In the genomic region with DNA sequence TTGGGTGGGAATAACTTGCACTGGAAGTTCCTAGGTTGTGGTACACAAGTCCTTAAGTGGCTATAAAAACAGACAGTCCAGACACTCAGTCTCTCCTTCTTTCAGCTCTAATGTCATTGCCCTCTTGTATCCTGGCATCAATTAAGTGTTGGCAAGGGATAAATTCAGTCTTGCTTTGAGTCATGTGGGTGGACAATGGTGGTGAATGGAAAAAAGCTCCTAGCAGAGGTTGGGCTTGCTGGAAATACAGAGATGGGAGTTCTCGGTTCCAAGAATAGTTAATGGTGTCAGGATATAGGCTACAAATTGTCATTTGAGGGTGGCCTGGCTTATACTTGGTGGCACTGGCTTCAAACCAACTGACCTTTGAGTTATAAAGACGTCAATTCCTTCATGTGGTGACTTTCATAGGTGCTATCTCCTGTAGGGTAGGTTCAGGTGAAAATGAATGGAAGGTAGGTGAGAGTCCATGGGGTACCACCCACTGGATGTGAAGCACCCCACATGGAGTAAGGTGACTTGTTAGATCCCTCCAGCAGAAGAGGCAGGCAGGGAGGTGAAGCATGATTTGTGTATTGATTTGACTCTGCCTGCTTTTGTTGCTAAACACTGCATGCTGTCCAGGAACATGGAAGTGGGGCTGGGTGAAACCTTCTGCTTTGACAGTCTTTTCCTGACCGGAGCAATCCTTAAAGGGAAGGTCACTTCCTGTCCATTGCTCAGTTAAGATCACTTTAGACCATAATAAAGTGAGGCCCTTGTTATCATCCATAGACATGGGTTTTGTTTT, we compare ENCODE assay signal across 21 cellular contexts.
DNase-seq lines count a peak whose midpoint lies in the region; ATAC-seq, FAIRE-seq and TF ChIP-seq lines count a peak whose summit lies in the region.
"Had no signal": no experiment of that assay in that cellular context is flagged by ENCODE, and none has a peak within 500 bp of the region (broad histone marks: within the 10 kb centered on the region; RNA-seq: fewer than 3 reads in every experiment).

No MANE protein-coding gene starts in this region.

- no peak for TF ChIP-seq CTCF in right atrium auricular region (IDR thresholded peaks at IDR 0.05)
- no peak for TF ChIP-seq CTCF in astrocyte (IDR thresholded peaks at IDR 0.05; ENCODE audit: insufficient read depth, low read depth, low read length)
- no peak for TF ChIP-seq CTCF in neural progenitor cell (IDR thresholded peaks at IDR 0.05)
- TF ChIP-seq CTCF in foreskin keratinocyte (conservative IDR thresholded peaks at IDR 0.05), result no peak
- TF ChIP-seq CTCF in kidney (IDR thresholded peaks at IDR 0.05; ENCODE audit: borderline replicate concordance, extremely low read depth, insufficient read depth), result no peak

- H3K4me3 Mint-ChIP-seq in astrocyte (ENCODE audit: unreplicated experiment), result no peak overlapping the region
- H3K4me3 Mint-ChIP-seq in neural progenitor cell, result no peak overlapping the region
- H3K4me3 Mint-ChIP-seq: B cell; CD4-positive, alpha-beta memory T cell; H9 had no signal

- peak overlapping the region; percentile 41 for H3K27ac Mint-ChIP-seq in astrocyte (ENCODE audit: unreplicated experiment)
- H3K27ac Mint-ChIP-seq in neural progenitor cell, result peak overlapping the region; percentile 6
- H3K27ac Mint-ChIP-seq: B cell; CD4-positive, alpha-beta memory T cell; H9 had no signal

- H3K9ac ChIP-seq in astrocyte (ENCODE audit: low read length) (no peak overlapping the region), neural progenitor cell (no peak overlapping the region), kidney (ENCODE audit: low read length in 2 of 2) (no peak overlapping the region)

- no peak overlapping the region for H2AFZ ChIP-seq in astrocyte (ENCODE audit: low read depth, low read length)
- H2AFZ ChIP-seq in neural progenitor cell (replicated peaks), result no peak overlapping the region

- H3K4me1 Mint-ChIP-seq in astrocyte (ENCODE audit: low read depth, unreplicated experiment) (peaks cover 3% of the 10 kb centered on the region), neural progenitor cell (peaks cover 32% of the 10 kb centered on the region)
- H3K4me1 Mint-ChIP-seq: B cell; CD4-positive, alpha-beta memory T cell had no signal

- no peaks in the 10 kb centered on the region for H3K36me3 Mint-ChIP-seq in astrocyte (ENCODE audit: low read depth, unreplicated experiment)
- no peaks in the 10 kb centered on the region for H3K36me3 Mint-ChIP-seq in neural progenitor cell
- H3K36me3 Mint-ChIP-seq: CD4-positive, alpha-beta memory T cell had no signal

- H3K9me3 ChIP-seq in right atrium auricular region (no peaks in the 10 kb centered on the region), astrocyte (ENCODE audit: insufficient read depth, low read depth, low read length) (no peaks in the 10 kb centered on the region), neural progenitor cell (ENCODE audit: low read depth) (no peaks in the 10 kb centered on the region), kidney (ENCODE audit: control insufficient read depth in 1 of 2, low read length in 2 of 2) (no peaks in the 10 kb centered on the region)

- FAIRE-seq in astrocyte (lab: Jason Lieb, UNC), result no peak
- FAIRE-seq in kidney (lab: Jason Lieb, UNC), result no peak
- FAIRE-seq: D721Med, GM12892, GM19239 had no signal

- DNase-seq in left ventricle myocardium superior (no peak), right atrium auricular region (ENCODE audit: low spot score) (no peak), astrocyte (ENCODE audit: low read depth) (no peak), left colon (no peak), neural progenitor cell (ENCODE audit: low spot score) (no peak), foreskin keratinocyte (no peak), kidney (no peak), kidney glomerular epithelial cell (lab: John Stamatoyannopoulos, UW) (no peak)
- DNase-seq: ACHN; C1 segment of cervical spinal cord; CD4-positive, alpha-beta memory T cell; COR-L47; DMS153; DMS79 treated with DMSO at 0.1 percent for 48 hours; GDM1; GOT3 had no signal

- H3K4me2 ChIP-seq in astrocyte (ENCODE audit: low read length), result no peak overlapping the region
- H3K4me2 ChIP-seq in neural progenitor cell, result no peak overlapping the region

- H3K9me3 Mint-ChIP-seq in astrocyte (ENCODE audit: unreplicated experiment) (peaks cover 4% of the 10 kb centered on the region), neural progenitor cell (peaks cover 6% of the 10 kb centered on the region)
- H3K9me3 Mint-ChIP-seq: H9 had no signal

- H3K4me1 ChIP-seq in right atrium auricular region (peaks cover 0 to 24% of the 10 kb centered on the region in 2 donors), astrocyte (ENCODE audit: insufficient read depth, low read length) (no peaks in the 10 kb centered on the region), neural progenitor cell (peaks cover 23% of the 10 kb centered on the region), foreskin keratinocyte (no peaks in the 10 kb centered on the region), kidney (ENCODE audit: control insufficient read depth in 1 of 2, insufficient read depth in 1 of 2, low read depth in 1 of 2, low read length in 2 of 2) (peaks cover 0 to 8% of the 10 kb centered on the region in 2 donors)

- H3K4me3 ChIP-seq in right atrium auricular region (no peak overlapping the region), astrocyte (ENCODE audit: insufficient read depth, low read depth, low read length) (no peak overlapping the region), neural progenitor cell (no peak overlapping the region), kidney (ENCODE audit: low read length in 2 of 2) (no peak overlapping the region)

- H3K79me2 ChIP-seq in astrocyte (ENCODE audit: insufficient read depth, low read length) (no peaks in the 10 kb centered on the region), neural progenitor cell (ENCODE audit: low read depth) (no peaks in the 10 kb centered on the region)

- ATAC-seq in left ventricle myocardium superior (peak; percentile 50), left colon (peak; percentile 26), foreskin keratinocyte (no peak)

- intact Hi-C loops in left ventricle myocardium superior (cut with micrococcal nuclease), result no loop called here
- intact Hi-C loops in left colon (cut with DNase I, micrococcal nuclease), result no loop called here
- intact Hi-C loops in kidney (cut with DNase I), result no loop called here

- H3K27ac ChIP-seq in right atrium auricular region (no peak overlapping the region), astrocyte (ENCODE audit: low read depth, low read length) (no peak overlapping the region), neural progenitor cell (no peak overlapping the region), foreskin keratinocyte (no peak overlapping the region), kidney (ENCODE audit: low read depth in 2 of 2, low read length in 2 of 2) (no peak overlapping the region)

- no peaks in the 10 kb centered on the region for H4K20me1 ChIP-seq in astrocyte (ENCODE audit: insufficient read depth, low read length)
- no peaks in the 10 kb centered on the region for H4K20me1 ChIP-seq in neural progenitor cell (ENCODE audit: low read depth)

- H3F3A ChIP-seq in neural progenitor cell (ENCODE audit: low read depth), result no peaks in the 10 kb centered on the region

- H3K36me3 ChIP-seq in right atrium auricular region (no peaks in the 10 kb centered on the region), astrocyte (ENCODE audit: insufficient read depth, low read length) (no peaks in the 10 kb centered on the region), neural progenitor cell (no peaks in the 10 kb centered on the region), kidney (ENCODE audit: control insufficient read depth in 1 of 2, insufficient read depth in 2 of 2, low read length in 2 of 2) (no peaks in the 10 kb centered on the region)

- H3K27me3 ChIP-seq in right atrium auricular region (no peaks in the 10 kb centered on the region), astrocyte (ENCODE audit: insufficient read depth, low read length) (peaks cover 5% of the 10 kb centered on the region), neural progenitor cell (no peaks in the 10 kb centered on the region), foreskin keratinocyte (peaks cover 5% of the 10 kb centered on the region)

- H3K27me3 Mint-ChIP-seq in astrocyte (ENCODE audit: low read depth, unreplicated experiment), result peaks cover 7% of the 10 kb centered on the region
- no peaks in the 10 kb centered on the region for H3K27me3 Mint-ChIP-seq in neural progenitor cell (ENCODE audit: insufficient read depth, low read depth)
